Comparison of ENCODE assay signal across 8 cellular contexts in the genomic region with DNA sequence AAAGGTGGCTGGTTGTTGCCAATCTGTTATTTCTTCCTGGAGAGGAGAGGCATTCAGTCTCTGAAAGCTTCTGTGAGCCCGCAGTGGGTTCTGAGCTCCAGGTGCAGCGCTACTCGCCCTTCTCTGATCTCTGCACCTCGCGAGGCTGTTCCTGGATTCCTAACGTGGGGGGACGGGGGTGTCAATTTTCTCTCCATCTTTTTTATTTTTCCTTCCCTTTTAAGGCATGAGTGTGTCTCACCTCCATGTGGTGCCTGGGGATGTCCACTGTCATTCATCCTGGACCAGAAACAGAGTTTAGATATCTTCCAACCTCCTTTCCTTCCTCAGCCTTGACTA. TPM values are rescaled to one million over a fixed set of nuclear protein-coding genes. Genes with fewer than 3 reads are reported as not detected.
DNase-seq lines count a peak whose midpoint lies in the region; ATAC-seq, FAIRE-seq and TF ChIP-seq lines count a peak whose summit lies in the region.

No MANE protein-coding gene starts in this region.

- no peaks in the 10 kb centered on the region for H3K36me3 Mint-ChIP-seq in central memory CD8-positive, alpha-beta T cell (ENCODE audit: insufficient read depth)

- TF ChIP-seq CTCF in HEK293 (tag by site-specific recombination; IDR thresholded peaks at IDR 0.05) (peak; percentile 46), lower lobe of right lung (IDR thresholded peaks at IDR 0.05) (no peak)

- H3K9me3 ChIP-seq in HEK293 (ENCODE audit: control insufficient read depth, insufficient read depth, low read depth, low read length) (peaks cover 37% of the 10 kb centered on the region), lower lobe of right lung (peaks cover 80% of the 10 kb centered on the region), SJCRH30 (replicated peaks) (0 out of 2 replicates have a peak, but pooled peaks cover 4% of the 10 kb centered on the region)

- H3K4me1 Mint-ChIP-seq in central memory CD8-positive, alpha-beta T cell = peaks cover 11% of the 10 kb centered on the region

- DNase-seq in central memory CD8-positive, alpha-beta T cell (ENCODE audit: low spot score in 2 of 2) = no peak
- DNase-seq in lower lobe of right lung (no peak), SJCRH30 (no peak), SHP77 treated with DMSO at 0.1 percent for 48 hours (lab: John Stamatoyannopoulos, UW) (no peak), GM12891 (ENCODE audit: insufficient read length, low spot score) (no peak), NK-92 (lab: John Stamatoyannopoulos, UW; ENCODE audit: unreplicated experiment) (no peak)

- no peak overlapping the region for H3K27ac Mint-ChIP-seq in central memory CD8-positive, alpha-beta T cell (ENCODE audit: low read depth)

- intact Hi-C loops in lower lobe of right lung (cut with DNase I) = no loop called here

- peak overlapping the region; percentile 22 for H2AFZ ChIP-seq in ACC112 (ENCODE audit: low read length, unreplicated experiment)

- CTCF ChIA-PET in HEK293 (lab: Yijun Ruan, JAX) = interaction anchor here (0.6 to 1.0 kb wide), 5 partner anchors 9 to 1176 kb away, joined by 3 to 6 read pairs (median 3); no protein-coding TSS in a partner anchor

- no peak for FAIRE-seq in GM12891 (lab: Jason Lieb, UNC)

- H3K27me3 ChIP-seq in ACC112 (ENCODE audit: insufficient read depth, low read length) (no peaks in the 10 kb centered on the region), lower lobe of right lung (ENCODE audit: low read depth) (no peaks in the 10 kb centered on the region), SJCRH30 (no peaks in the 10 kb centered on the region)

- H3K79me2 ChIP-seq in ACC112 (ENCODE audit: control insufficient read depth, insufficient read depth, low read length, unreplicated experiment) = no peaks in the 10 kb centered on the region

- H3K9me3 Mint-ChIP-seq in central memory CD8-positive, alpha-beta T cell = peaks cover 37% of the 10 kb centered on the region

- peak overlapping the region; percentile 71 for H3K4me3 Mint-ChIP-seq in central memory CD8-positive, alpha-beta T cell

- no peaks in the 10 kb centered on the region for H3K36me3 ChIP-seq in ACC112 (ENCODE audit: insufficient read depth, low read length)
- peaks cover 0 to 62% of the 10 kb centered on the region in 2 experiments; a peak in 2 of 3 replicates for H3K36me3 ChIP-seq in HEK293 (ENCODE audit: control insufficient read depth in 2 of 2, insufficient read depth in 1 of 2, low read length in 2 of 2)
- no peaks in the 10 kb centered on the region for H3K36me3 ChIP-seq in lower lobe of right lung
- no peaks in the 10 kb centered on the region for H3K36me3 ChIP-seq in SJCRH30

- H3K27ac ChIP-seq in ACC112 (ENCODE audit: low read depth, low read length) (no peak overlapping the region), HEK293 (ENCODE audit: extremely low read depth, low read depth, low read length) (peak overlapping the region; percentile 91), lower lobe of right lung (no peak overlapping the region), SJCRH30 (no peak overlapping the region)

- H3K27me3 Mint-ChIP-seq in central memory CD8-positive, alpha-beta T cell = no peaks in the 10 kb centered on the region

- no peak for TF ChIP-seq POLR2A in GM12891 (IDR thresholded peaks at IDR 0.05; ENCODE audit: low read depth, low read length)

- POLR2A ChIA-PET in HEK293 (lab: Yijun Ruan, JAX) = interaction anchor here (1.0 to 6.3 kb wide), 7 partner anchors 9 to 186 kb away, joined by 3 to 36 read pairs (median 7); a partner anchor contains a TSS

- H3K4me1 ChIP-seq in ACC112 (ENCODE audit: control insufficient read depth, insufficient read depth, low read length, unreplicated experiment) = peaks cover 8% of the 10 kb centered on the region
- H3K4me1 ChIP-seq in HEK293 (ENCODE audit: control insufficient read depth, insufficient read depth, low read length) = peaks cover 25% of the 10 kb centered on the region
- H3K4me1 ChIP-seq in lower lobe of right lung = no peaks in the 10 kb centered on the region
- no peaks in the 10 kb centered on the region for H3K4me1 ChIP-seq in SJCRH30

- no peak for ATAC-seq in central memory CD8-positive, alpha-beta T cell (replicated peaks; ENCODE audit: extremely low read depth, poor library complexity, severe bottlenecking)
- no peak for ATAC-seq in lower lobe of right lung

- peak overlapping the region; percentile 55 for H3K4me3 ChIP-seq in ACC112 (ENCODE audit: low read depth, low read length)
- H3K4me3 ChIP-seq in HEK293 (ENCODE audit: low read depth, low read length) = 0 out of 2 replicates have a peak overlapping the region, but pooled peaks have one; percentile 34
- peak overlapping the region; percentile 39 for H3K4me3 ChIP-seq in lower lobe of right lung
- H3K4me3 ChIP-seq in SJCRH30 = no peak overlapping the region

TF ChIP-seq in HEK293, 187 proteins besides CTCF, POLR2A, EP300 and RAD21 (continues in another document):
- TF ChIP-seq ZNF664 (tag by site-specific recombination; IDR thresholded peaks at IDR 0.05) (0 out of 2 replicates have a peak, but pooled peaks have one; percentile 3), ZSCAN23 (tag by site-specific recombination; IDR thresholded peaks at IDR 0.05) (0 out of 2 replicates have a peak, but pooled peaks have one; percentile 8), ZBTB7A (tag by site-specific recombination; IDR thresholded peaks at IDR 0.05; ENCODE audit: low read depth) (no peak), PRDM1 (tag by site-specific recombination; IDR thresholded peaks at IDR 0.05) (0 out of 2 replicates have a peak, but pooled peaks have one; percentile 3), ZNF133 (tag by site-specific recombination; IDR thresholded peaks at IDR 0.05) (no peak), ZNF341 (tag by site-specific recombination; IDR thresholded peaks at IDR 0.05; ENCODE audit: low read depth) (peak; percentile 93), ZNF366 (tag by site-specific recombination; conservative IDR thresholded peaks at IDR 0.05) (peak; percentile 32; the same call in 1 of the 2 replicates), FEZF1 (tag by site-specific recombination; IDR thresholded peaks at IDR 0.05) (no peak)

TF ChIP-seq in GM12891, 5 proteins besides CTCF, POLR2A, EP300 and RAD21:
- no peak for TF ChIP-seq PAX5 (IDR thresholded peaks at IDR 0.05; ENCODE audit: insufficient read depth, low read length, severe bottlenecking)
- no peak for TF ChIP-seq TAF1 (IDR thresholded peaks at IDR 0.05; ENCODE audit: low read depth, low read length)
- TF ChIP-seq SPI1 (IDR thresholded peaks at IDR 0.05; ENCODE audit: low read depth, low read length) = no peak
- TF ChIP-seq POU2F2 (IDR thresholded peaks at IDR 0.05; ENCODE audit: low read depth, low read length) = no peak
- TF ChIP-seq POLR2AphosphoS5 (IDR thresholded peaks at IDR 0.05; ENCODE audit: low read depth, low read length) = no peak

RNA-seq across cellular contexts. Expression of a gene that starts 0.6 kb away (rescaled TPM):
- 0.86 TPM for total RNA-seq in lower lobe of right lung
- 0.08 TPM in 2 replicates for total RNA-seq in SJCRH30 (2014; rRNA removed; shearing (Covaris generic))
- polyA plus RNA-seq in GM12891 (2012; ENCODE audit: low read depth, missing spikeins) = 0.64 TPM

RNA-seq across cellular contexts. Expression of a gene that starts 44.5 kb away (rescaled TPM):
- total RNA-seq in lower lobe of right lung = 6.5 TPM
- total RNA-seq in SJCRH30 (2014; rRNA removed; shearing (Covaris generic)) = 8.0 and 8.2 TPM in 2 replicates
- 2.3 TPM for polyA plus RNA-seq in GM12891 (2012; ENCODE audit: low read depth, missing spikeins)

RNA-seq across cellular contexts. Expression of a gene that starts 48.0 kb away (rescaled TPM):
- total RNA-seq in lower lobe of right lung = 18.2 TPM
- 20.2 and 22.0 TPM in 2 replicates for total RNA-seq in SJCRH30 (2014; rRNA removed; shearing (Covaris generic))
- 9.2 TPM for polyA plus RNA-seq in GM12891 (2012; ENCODE audit: low read depth, missing spikeins)
